ENCODE assay signal across 1 cellular context in the genomic region with DNA sequence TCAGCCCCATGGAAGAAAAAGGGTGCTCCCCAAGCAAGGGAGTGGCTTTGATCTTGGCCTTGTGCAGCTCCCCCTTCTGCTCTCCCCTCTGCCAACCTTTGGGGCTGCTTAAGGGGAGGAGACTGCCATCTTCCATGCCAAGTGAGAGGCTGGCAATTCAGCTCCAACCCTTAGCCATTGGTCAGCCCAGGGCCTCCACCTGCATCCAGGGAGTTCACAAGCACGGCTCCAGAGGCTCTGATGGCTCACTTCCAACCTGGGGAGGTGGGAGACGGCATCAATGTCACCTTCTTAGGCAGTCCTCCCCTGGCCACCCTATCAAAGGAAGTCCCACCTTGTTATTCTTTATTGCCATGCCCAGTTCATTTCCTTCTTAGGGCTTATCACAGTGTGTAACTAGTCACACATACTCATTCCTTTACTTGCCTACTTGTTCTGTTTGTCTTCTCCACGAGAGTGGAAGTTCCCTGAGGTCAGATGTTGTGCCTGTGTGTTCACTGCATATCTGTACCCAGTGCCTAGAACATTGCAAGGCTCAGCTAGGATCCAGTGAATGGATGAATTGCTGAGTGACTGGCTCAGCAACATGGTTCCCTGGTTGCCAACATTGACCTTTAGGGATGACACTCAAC.
TF ChIP-seq lines count a peak whose summit lies in the region.

No MANE protein-coding gene starts in this region.

TF ChIP-seq in H1, 55 proteins besides CTCF, POLR2A, EP300 and RAD21:
- TF ChIP-seq CTBP2 (IDR thresholded peaks at IDR 0.05; ENCODE audit: borderline replicate concordance, insufficient read depth, insufficient read length, low read length) (no peak), GABPA (IDR thresholded peaks at IDR 0.05; ENCODE audit: borderline replicate concordance, insufficient read depth, low read length) (no peak), SUZ12 (IDR thresholded peaks at IDR 0.05; ENCODE audit: low read length) (no peak), EZH2 (IDR thresholded peaks at IDR 0.05; ENCODE audit: low read depth, low read length, severe bottlenecking) (no peak), RBBP5 (IDR thresholded peaks at IDR 0.05; ENCODE audit: borderline replicate concordance, low read depth, low read length) (no peak), TAF7 (optimal IDR thresholded peaks at IDR 0.05; ENCODE audit: borderline replicate concordance, low read depth, low read length) (no peak), SIRT6 (IDR thresholded peaks at IDR 0.05; ENCODE audit: low read length) (no peak), JUN (IDR thresholded peaks at IDR 0.05; ENCODE audit: low read depth, low read length) (no peak), YY1 (IDR thresholded peaks at IDR 0.05; ENCODE audit: low read depth, low read length) (no peak), POU5F1 (IDR thresholded peaks at IDR 0.05; ENCODE audit: low read depth, low read length) (no peak), KDM4A (IDR thresholded peaks at IDR 0.05; ENCODE audit: low read depth, low read length, severe bottlenecking) (no peak), CHD1 (IDR thresholded peaks at IDR 0.05; ENCODE audit: low read depth, low read length) (no peak)
- TF ChIP-seq, protein P1, sequence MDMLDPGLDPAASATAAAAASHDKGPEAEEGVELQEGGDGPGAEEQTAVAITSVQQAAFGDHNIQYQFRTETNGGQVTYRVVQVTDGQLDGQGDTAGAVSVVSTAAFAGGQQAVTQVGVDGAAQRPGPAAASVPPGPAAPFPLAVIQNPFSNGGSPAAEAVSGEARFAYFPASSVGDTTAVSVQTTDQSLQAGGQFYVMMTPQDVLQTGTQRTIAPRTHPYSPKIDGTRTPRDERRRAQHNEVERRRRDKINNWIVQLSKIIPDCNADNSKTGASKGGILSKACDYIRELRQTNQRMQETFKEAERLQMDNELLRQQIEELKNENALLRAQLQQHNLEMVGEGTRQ (IDR thresholded peaks at IDR 0.05; ENCODE audit: low read length), result no peak
- TF ChIP-seq, protein P2, sequence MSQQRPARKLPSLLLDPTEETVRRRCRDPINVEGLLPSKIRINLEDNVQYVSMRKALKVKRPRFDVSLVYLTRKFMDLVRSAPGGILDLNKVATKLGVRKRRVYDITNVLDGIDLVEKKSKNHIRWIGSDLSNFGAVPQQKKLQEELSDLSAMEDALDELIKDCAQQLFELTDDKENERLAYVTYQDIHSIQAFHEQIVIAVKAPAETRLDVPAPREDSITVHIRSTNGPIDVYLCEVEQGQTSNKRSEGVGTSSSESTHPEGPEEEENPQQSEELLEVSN (IDR thresholded peaks at IDR 0.05), result no peak
- TF ChIP-seq, protein P3, sequence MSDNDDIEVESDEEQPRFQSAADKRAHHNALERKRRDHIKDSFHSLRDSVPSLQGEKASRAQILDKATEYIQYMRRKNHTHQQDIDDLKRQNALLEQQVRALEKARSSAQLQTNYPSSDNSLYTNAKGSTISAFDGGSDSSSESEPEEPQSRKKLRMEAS (IDR thresholded peaks at IDR 0.05), result no peak
TF ChIP-seq in H1: peak in this region for 0.
